Comparison of ENCODE assay signal across 1 cellular context in genomic region chr1:71080782-71081696, GRCh38.
TF ChIP-seq lines count a peak whose summit lies in the region.

A gene with protein sequence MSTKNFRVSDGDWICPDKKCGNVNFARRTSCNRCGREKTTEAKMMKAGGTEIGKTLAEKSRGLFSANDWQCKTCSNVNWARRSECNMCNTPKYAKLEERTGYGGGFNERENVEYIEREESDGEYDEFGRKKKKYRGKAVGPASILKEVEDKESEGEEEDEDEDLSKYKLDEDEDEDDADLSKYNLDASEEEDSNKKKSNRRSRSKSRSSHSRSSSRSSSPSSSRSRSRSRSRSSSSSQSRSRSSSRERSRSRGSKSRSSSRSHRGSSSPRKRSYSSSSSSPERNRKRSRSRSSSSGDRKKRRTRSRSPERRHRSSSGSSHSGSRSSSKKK (minus strand): TSS chr1:71081035. CDS start chr1:71080995, 40 bp downstream.

TF ChIP-seq in HepG2, 621 proteins besides CTCF, POLR2A, EP300 and RAD21 (continued from another document and continues in another):
- TF ChIP-seq, protein P1, sequence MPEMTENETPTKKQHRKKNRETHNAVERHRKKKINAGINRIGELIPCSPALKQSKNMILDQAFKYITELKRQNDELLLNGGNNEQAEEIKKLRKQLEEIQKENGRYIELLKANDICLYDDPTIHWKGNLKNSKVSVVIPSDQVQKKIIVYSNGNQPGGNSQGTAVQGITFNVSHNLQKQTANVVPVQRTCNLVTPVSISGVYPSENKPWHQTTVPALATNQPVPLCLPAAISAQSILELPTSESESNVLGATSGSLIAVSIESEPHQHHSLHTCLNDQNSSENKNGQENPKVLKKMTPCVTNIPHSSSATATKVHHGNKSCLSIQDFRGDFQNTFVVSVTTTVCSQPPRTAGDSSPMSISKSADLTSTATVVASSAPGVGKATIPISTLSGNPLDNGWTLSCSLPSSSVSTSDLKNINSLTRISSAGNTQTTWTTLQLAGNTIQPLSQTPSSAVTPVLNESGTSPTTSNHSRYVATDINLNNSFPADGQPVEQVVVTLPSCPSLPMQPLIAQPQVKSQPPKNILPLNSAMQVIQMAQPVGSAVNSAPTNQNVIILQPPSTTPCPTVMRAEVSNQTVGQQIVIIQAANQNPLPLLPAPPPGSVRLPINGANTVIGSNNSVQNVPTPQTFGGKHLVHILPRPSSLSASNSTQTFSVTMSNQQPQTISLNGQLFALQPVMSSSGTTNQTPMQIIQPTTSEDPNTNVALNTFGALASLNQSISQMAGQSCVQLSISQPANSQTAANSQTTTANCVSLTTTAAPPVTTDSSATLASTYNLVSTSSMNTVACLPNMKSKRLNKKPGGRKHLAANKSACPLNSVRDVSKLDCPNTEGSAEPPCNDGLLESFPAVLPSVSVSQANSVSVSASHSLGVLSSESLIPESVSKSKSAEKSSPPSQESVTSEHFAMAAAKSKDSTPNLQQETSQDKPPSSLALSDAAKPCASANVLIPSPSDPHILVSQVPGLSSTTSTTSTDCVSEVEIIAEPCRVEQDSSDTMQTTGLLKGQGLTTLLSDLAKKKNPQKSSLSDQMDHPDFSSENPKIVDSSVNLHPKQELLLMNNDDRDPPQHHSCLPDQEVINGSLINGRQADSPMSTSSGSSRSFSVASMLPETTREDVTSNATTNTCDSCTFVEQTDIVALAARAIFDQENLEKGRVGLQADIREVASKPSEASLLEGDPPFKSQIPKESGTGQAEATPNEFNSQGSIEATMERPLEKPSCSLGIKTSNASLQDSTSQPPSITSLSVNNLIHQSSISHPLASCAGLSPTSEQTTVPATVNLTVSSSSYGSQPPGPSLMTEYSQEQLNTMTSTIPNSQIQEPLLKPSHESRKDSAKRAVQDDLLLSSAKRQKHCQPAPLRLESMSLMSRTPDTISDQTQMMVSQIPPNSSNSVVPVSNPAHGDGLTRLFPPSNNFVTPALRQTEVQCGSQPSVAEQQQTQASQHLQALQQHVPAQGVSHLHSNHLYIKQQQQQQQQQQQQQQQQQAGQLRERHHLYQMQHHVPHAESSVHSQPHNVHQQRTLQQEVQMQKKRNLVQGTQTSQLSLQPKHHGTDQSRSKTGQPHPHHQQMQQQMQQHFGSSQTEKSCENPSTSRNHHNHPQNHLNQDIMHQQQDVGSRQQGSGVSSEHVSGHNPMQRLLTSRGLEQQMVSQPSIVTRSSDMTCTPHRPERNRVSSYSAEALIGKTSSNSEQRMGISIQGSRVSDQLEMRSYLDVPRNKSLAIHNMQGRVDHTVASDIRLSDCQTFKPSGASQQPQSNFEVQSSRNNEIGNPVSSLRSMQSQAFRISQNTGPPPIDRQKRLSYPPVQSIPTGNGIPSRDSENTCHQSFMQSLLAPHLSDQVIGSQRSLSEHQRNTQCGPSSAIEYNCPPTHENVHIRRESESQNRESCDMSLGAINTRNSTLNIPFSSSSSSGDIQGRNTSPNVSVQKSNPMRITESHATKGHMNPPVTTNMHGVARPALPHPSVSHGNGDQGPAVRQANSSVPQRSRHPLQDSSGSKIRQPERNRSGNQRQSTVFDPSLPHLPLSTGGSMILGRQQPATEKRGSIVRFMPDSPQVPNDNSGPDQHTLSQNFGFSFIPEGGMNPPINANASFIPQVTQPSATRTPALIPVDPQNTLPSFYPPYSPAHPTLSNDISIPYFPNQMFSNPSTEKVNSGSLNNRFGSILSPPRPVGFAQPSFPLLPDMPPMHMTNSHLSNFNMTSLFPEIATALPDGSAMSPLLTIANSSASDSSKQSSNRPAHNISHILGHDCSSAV (CRISPR knock-in tag; IDR thresholded peaks at IDR 0.05; ENCODE audit: borderline replicate concordance): no peak
- TF ChIP-seq ZHX1 (CRISPR knock-in tag; IDR thresholded peaks at IDR 0.05; ENCODE audit: low read depth): no peak
- peak; percentile 26; the same call in 1 of the 2 replicates for TF ChIP-seq ZNF792 (CRISPR knock-in tag; IDR thresholded peaks at IDR 0.05)
- peak; percentile 17; the same call in 1 of the 3 replicates for TF ChIP-seq MXI1 (IDR thresholded peaks at IDR 0.05; ENCODE audit: borderline replicate concordance, low read depth, low read length)
- TF ChIP-seq KDM5A (IDR thresholded peaks at IDR 0.05; ENCODE audit: borderline replicate concordance, low read length): peak; percentile 89
- 0 out of 2 replicates have a peak, but pooled peaks have one; percentile 31 for TF ChIP-seq ZNF33A (CRISPR knock-in tag; IDR thresholded peaks at IDR 0.05; ENCODE audit: borderline replicate concordance)
- TF ChIP-seq ZSCAN9 (CRISPR knock-in tag; IDR thresholded peaks at IDR 0.05; ENCODE audit: borderline replicate concordance): no peak
- TF ChIP-seq NFIC (IDR thresholded peaks at IDR 0.05; ENCODE audit: low read length): peak; percentile 79; the same call in 1 of the 2 replicates
- TF ChIP-seq SIN3A (IDR thresholded peaks at IDR 0.05; ENCODE audit: borderline replicate concordance, low read depth, low read length): 0 out of 2 replicates have a peak, but pooled peaks have one; percentile 84
- no peak for TF ChIP-seq ZFP36L1 (CRISPR knock-in tag; IDR thresholded peaks at IDR 0.05)
- no peak for TF ChIP-seq RNF2 (conservative IDR thresholded peaks at IDR 0.05; ENCODE audit: low read depth)
- peak; percentile 68; the same call in 1 of the 2 replicates for TF ChIP-seq TOE1 (CRISPR knock-in tag; IDR thresholded peaks at IDR 0.05)
- peak; percentile 47; the same call in 1 of the 2 replicates for TF ChIP-seq NCOR1 (IDR thresholded peaks at IDR 0.05; ENCODE audit: borderline replicate concordance, low read length)
- no peak for TF ChIP-seq ZNF766 (CRISPR knock-in tag; IDR thresholded peaks at IDR 0.05; ENCODE audit: borderline replicate concordance)
- TF ChIP-seq, protein P2, sequence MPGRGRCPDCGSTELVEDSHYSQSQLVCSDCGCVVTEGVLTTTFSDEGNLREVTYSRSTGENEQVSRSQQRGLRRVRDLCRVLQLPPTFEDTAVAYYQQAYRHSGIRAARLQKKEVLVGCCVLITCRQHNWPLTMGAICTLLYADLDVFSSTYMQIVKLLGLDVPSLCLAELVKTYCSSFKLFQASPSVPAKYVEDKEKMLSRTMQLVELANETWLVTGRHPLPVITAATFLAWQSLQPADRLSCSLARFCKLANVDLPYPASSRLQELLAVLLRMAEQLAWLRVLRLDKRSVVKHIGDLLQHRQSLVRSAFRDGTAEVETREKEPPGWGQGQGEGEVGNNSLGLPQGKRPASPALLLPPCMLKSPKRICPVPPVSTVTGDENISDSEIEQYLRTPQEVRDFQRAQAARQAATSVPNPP (CRISPR knock-in tag; IDR thresholded peaks at IDR 0.05): no peak
- TF ChIP-seq AHR (CRISPR knock-in tag; IDR thresholded peaks at IDR 0.05): no peak
- TF ChIP-seq NR0B2 (CRISPR knock-in tag; IDR thresholded peaks at IDR 0.05): no peak
- TF ChIP-seq ZNF772 (CRISPR knock-in tag; IDR thresholded peaks at IDR 0.05): no peak
- TF ChIP-seq, protein P3, sequence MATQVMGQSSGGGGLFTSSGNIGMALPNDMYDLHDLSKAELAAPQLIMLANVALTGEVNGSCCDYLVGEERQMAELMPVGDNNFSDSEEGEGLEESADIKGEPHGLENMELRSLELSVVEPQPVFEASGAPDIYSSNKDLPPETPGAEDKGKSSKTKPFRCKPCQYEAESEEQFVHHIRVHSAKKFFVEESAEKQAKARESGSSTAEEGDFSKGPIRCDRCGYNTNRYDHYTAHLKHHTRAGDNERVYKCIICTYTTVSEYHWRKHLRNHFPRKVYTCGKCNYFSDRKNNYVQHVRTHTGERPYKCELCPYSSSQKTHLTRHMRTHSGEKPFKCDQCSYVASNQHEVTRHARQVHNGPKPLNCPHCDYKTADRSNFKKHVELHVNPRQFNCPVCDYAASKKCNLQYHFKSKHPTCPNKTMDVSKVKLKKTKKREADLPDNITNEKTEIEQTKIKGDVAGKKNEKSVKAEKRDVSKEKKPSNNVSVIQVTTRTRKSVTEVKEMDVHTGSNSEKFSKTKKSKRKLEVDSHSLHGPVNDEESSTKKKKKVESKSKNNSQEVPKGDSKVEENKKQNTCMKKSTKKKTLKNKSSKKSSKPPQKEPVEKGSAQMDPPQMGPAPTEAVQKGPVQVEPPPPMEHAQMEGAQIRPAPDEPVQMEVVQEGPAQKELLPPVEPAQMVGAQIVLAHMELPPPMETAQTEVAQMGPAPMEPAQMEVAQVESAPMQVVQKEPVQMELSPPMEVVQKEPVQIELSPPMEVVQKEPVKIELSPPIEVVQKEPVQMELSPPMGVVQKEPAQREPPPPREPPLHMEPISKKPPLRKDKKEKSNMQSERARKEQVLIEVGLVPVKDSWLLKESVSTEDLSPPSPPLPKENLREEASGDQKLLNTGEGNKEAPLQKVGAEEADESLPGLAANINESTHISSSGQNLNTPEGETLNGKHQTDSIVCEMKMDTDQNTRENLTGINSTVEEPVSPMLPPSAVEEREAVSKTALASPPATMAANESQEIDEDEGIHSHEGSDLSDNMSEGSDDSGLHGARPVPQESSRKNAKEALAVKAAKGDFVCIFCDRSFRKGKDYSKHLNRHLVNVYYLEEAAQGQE (IDR thresholded peaks at IDR 0.05; ENCODE audit: borderline replicate concordance in 1 of 2, low read depth in 1 of 2, low read length in 2 of 2): peak in 1 of 2 experiments; percentile 16; a peak in 1 of 4 replicates
- TF ChIP-seq NFATC3 (CRISPR knock-in tag; IDR thresholded peaks at IDR 0.05): no peak
- TF ChIP-seq NONO (IDR thresholded peaks at IDR 0.05): no peak
- peak; percentile 75 for TF ChIP-seq NONO (CRISPR knock-in tag; conservative IDR thresholded peaks at IDR 0.05)
- TF ChIP-seq ZNF430 (CRISPR knock-in tag; IDR thresholded peaks at IDR 0.05): peak; percentile 43; the same call in 1 of the 2 replicates
- TF ChIP-seq ZNF333 (CRISPR knock-in tag; IDR thresholded peaks at IDR 0.05; ENCODE audit: borderline replicate concordance): no peak
- no peak for TF ChIP-seq GPN1 (CRISPR knock-in tag; IDR thresholded peaks at IDR 0.05; ENCODE audit: borderline replicate concordance)
- TF ChIP-seq ZFP82 (CRISPR knock-in tag; IDR thresholded peaks at IDR 0.05; ENCODE audit: borderline replicate concordance): no peak
- TF ChIP-seq ZNF543 (CRISPR knock-in tag; IDR thresholded peaks at IDR 0.05): no peak
- peak; percentile 62 for TF ChIP-seq HCFC1 (IDR thresholded peaks at IDR 0.05; ENCODE audit: low read depth, low read length)
- TF ChIP-seq RFXAP (CRISPR knock-in tag; IDR thresholded peaks at IDR 0.05; ENCODE audit: borderline replicate concordance): no peak
- TF ChIP-seq KMT2A (CRISPR knock-in tag; IDR thresholded peaks at IDR 0.05): 0 out of 2 replicates have a peak, but pooled peaks have one; percentile 49
- TF ChIP-seq BRD4 (CRISPR knock-in tag; IDR thresholded peaks at IDR 0.05): no peak
- peak; percentile 34; the same call in 1 of the 2 replicates for TF ChIP-seq ERF (CRISPR knock-in tag; IDR thresholded peaks at IDR 0.05)
- TF ChIP-seq, protein P4, sequence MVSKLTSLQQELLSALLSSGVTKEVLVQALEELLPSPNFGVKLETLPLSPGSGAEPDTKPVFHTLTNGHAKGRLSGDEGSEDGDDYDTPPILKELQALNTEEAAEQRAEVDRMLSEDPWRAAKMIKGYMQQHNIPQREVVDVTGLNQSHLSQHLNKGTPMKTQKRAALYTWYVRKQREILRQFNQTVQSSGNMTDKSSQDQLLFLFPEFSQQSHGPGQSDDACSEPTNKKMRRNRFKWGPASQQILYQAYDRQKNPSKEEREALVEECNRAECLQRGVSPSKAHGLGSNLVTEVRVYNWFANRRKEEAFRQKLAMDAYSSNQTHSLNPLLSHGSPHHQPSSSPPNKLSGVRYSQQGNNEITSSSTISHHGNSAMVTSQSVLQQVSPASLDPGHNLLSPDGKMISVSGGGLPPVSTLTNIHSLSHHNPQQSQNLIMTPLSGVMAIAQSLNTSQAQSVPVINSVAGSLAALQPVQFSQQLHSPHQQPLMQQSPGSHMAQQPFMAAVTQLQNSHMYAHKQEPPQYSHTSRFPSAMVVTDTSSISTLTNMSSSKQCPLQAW (CRISPR knock-in tag; IDR thresholded peaks at IDR 0.05): peak; percentile 77; the same call in 1 of the 2 replicates
- TF ChIP-seq, protein P5, sequence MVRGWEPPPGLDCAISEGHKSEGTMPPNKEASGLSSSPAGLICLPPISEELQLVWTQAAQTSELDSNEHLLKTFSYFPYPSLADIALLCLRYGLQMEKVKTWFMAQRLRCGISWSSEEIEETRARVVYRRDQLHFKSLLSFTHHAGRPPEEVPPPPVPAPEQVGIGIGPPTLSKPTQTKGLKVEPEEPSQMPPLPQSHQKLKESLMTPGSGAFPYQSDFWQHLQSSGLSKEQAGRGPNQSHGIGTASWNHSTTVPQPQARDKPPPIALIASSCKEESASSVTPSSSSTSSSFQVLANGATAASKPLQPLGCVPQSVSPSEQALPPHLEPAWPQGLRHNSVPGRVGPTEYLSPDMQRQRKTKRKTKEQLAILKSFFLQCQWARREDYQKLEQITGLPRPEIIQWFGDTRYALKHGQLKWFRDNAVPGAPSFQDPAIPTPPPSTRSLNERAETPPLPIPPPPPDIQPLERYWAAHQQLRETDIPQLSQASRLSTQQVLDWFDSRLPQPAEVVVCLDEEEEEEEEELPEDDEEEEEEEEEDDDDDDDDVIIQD (CRISPR knock-in tag; IDR thresholded peaks at IDR 0.05; ENCODE audit: low read depth): peak; percentile 93
- TF ChIP-seq SOX13 (IDR thresholded peaks at IDR 0.05): no peak
- peak in 1 of 2 experiments; percentile 14; a peak in 1 of 4 replicates for TF ChIP-seq SOX13 (CRISPR knock-in tag; conservative IDR thresholded peaks at IDR 0.05 in 1 of 2, IDR thresholded peaks at IDR 0.05 in 1 of 2)
- peak; percentile 57; the same call in 1 of the 2 replicates for TF ChIP-seq IRF2 (CRISPR knock-in tag; IDR thresholded peaks at IDR 0.05)
- TF ChIP-seq AGO2 (optimal IDR thresholded peaks at IDR 0.05; ENCODE audit: low read depth, low read length): no peak
- no peak for TF ChIP-seq ARID2 (CRISPR knock-in tag; IDR thresholded peaks at IDR 0.05; ENCODE audit: borderline replicate concordance)
- 0 out of 2 replicates have a peak, but pooled peaks have one; percentile 29 for TF ChIP-seq LCORL (IDR thresholded peaks at IDR 0.05)
- TF ChIP-seq LCORL (CRISPR knock-in tag; IDR thresholded peaks at IDR 0.05): no peak
